8 cellular contexts compared by ENCODE assay signal in the genomic region with DNA sequence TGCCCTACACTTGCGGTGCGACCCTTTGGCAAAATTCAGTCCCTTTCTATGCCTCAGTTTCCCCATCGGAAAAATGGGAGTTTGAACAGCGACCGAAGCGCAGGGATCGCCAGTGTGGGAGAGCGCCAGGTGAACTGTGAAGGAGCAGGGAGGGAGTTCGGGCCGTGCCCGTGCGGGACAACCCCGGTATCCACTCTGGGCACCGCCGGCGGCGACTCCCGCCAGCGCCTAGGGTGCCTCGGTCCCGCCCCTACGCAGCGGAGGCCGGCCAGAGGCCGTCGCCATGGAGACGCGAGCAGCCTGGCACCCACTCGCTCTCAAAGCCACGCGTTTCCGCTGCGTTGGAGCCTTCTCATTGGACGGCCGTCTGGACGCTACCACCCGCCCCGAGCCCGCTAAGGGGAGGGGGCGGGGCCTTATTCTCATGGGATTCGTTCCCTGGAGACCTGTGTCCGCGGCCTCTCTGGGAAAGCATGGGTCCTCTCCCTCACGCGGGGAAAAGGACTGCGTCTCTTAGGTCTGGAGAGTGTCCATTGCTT. TPM values are rescaled to one million over a fixed set of nuclear protein-coding genes. Genes with fewer than 3 reads are reported as not detected.
A peak's percentile ranks its signal among the peaks of the same experiment; 100 is the strongest.
DNase-seq lines count a peak whose midpoint lies in the region; ATAC-seq and TF ChIP-seq lines count a peak whose summit lies in the region.

No MANE protein-coding gene starts in this region.

- no peaks in the 10 kb centered on the region for H3K27me3 Mint-ChIP-seq in activated CD4-positive, alpha-beta T cell treated with anti-CD3 and anti-CD28 coated beads for 36 hours

- no peaks in the 10 kb centered on the region for H3K9me3 ChIP-seq in colonic mucosa

- POLR2A ChIA-PET in activated CD4-positive, alpha-beta T cell treated with anti-CD3 and anti-CD28 coated beads for 36 hours (lab: Charles Lee), result interaction anchor here (0.6 to 1.0 kb wide), 3 partner anchors 37 to 395 kb away, joined by 3 to 5 read pairs (median 3); a partner anchor contains a TSS

- H3K9ac ChIP-seq in colonic mucosa (ENCODE audit: low read depth in 2 of 2, low read length in 2 of 2), result peak overlapping the region; percentile 72 to 88

- CTCF ChIA-PET in activated CD4-positive, alpha-beta T cell treated with anti-CD3 and anti-CD28 coated beads for 36 hours (lab: Charles Lee), result interaction anchor here (0.6 to 1.5 kb wide), 5 partner anchors 12 to 273 kb away, joined by 3 to 7 read pairs (median 3); no protein-coding TSS in a partner anchor

- DNase-seq in AML-193 (lab: John Stamatoyannopoulos, UW), result peak; percentile 95 to 96
- peak; percentile 99 for DNase-seq in NCI-H510A (lab: John Stamatoyannopoulos, UW)
- DNase-seq in activated CD4-positive, alpha-beta T cell treated with anti-CD3 and anti-CD28 coated beads for 36 hours, result peak; percentile 99
- peak; percentile 98 for DNase-seq in colonic mucosa
- DNase-seq in stimulated activated CD4-positive, alpha-beta T cell treated with anti-CD3 and anti-CD28 coated beads, Interleukin-1b, Interleukin-23, amount 100 ng/mL, for 4 hours (ENCODE audit: low read depth in 2 of 2), result peak; percentile 94

- H3K27me3 ChIP-seq in colonic mucosa (no peaks in the 10 kb centered on the region), layer of hippocampus (ENCODE audit: control insufficient read depth, insufficient read depth, low read length) (no peaks in the 10 kb centered on the region)

- intact Hi-C loops in activated CD4-positive, alpha-beta T cell treated with anti-CD3 and anti-CD28 coated beads for 36 hours (cut with DNase I, micrococcal nuclease), result loop anchor here (1.0 to 5.0 kb wide), 25 partner anchors 24 to 1116 kb away; a partner anchor contains a TSS
- intact Hi-C loops in colonic mucosa (cut with DNase I), result no loop called here

- H3K9me3 Mint-ChIP-seq in activated CD4-positive, alpha-beta T cell treated with anti-CD3 and anti-CD28 coated beads for 36 hours (ENCODE audit: low read depth), result no peaks in the 10 kb centered on the region

- TF ChIP-seq CTCF in colonic mucosa (IDR thresholded peaks at IDR 0.05), result no peak

- peak; percentile 80 for TF ChIP-seq POLR2A in GM19193 (IDR thresholded peaks at IDR 0.05; ENCODE audit: extremely low read depth, insufficient read depth, insufficient read length)

- H3K27ac Mint-ChIP-seq in activated CD4-positive, alpha-beta T cell treated with anti-CD3 and anti-CD28 coated beads for 36 hours, result peak overlapping the region; percentile 85

- peaks cover 4% of the 10 kb centered on the region for H3K4me1 ChIP-seq in colonic mucosa

- H3K4me3 Mint-ChIP-seq in activated CD4-positive, alpha-beta T cell treated with anti-CD3 and anti-CD28 coated beads for 36 hours, result peak overlapping the region; percentile 81

- H3K4me1 Mint-ChIP-seq in activated CD4-positive, alpha-beta T cell treated with anti-CD3 and anti-CD28 coated beads for 36 hours, result peaks cover 41% of the 10 kb centered on the region

- H3K27ac ChIP-seq in colonic mucosa (peak overlapping the region; percentile 89), layer of hippocampus (ENCODE audit: low read depth, low read length) (peak overlapping the region; percentile 98)

- peaks cover 6% of the 10 kb centered on the region for H3K36me3 Mint-ChIP-seq in activated CD4-positive, alpha-beta T cell treated with anti-CD3 and anti-CD28 coated beads for 36 hours (ENCODE audit: low read depth)

- H3K4me3 ChIP-seq in colonic mucosa, result peak overlapping the region; percentile 94

- peak; percentile 72 for ATAC-seq in HG03432 (IDR thresholded peaks at IDR 0.05; ENCODE audit: unreplicated experiment)
- peak; percentile 80 for ATAC-seq in activated CD4-positive, alpha-beta T cell treated with anti-CD3 and anti-CD28 coated beads for 36 hours

- H3K36me3 ChIP-seq in colonic mucosa, result no peaks in the 10 kb centered on the region

RNA-seq across cellular contexts. Expression of a gene that starts 0.7 kb away (rescaled TPM):
- total RNA-seq in activated CD4-positive, alpha-beta T cell treated with anti-CD3 and anti-CD28 coated beads for 36 hours, result 10 to 100 TPM; 70.6 to 89.5 TPM
- total RNA-seq in colonic mucosa, result 100 to 1,000 TPM; 331 to 500 TPM

RNA-seq across cellular contexts. Expression of a gene that starts 24.0 kb away (rescaled TPM):
- total RNA-seq in activated CD4-positive, alpha-beta T cell treated with anti-CD3 and anti-CD28 coated beads for 36 hours, result 10 to 100 TPM; 20.1 to 26.6 TPM
- total RNA-seq in colonic mucosa, result 10 to 100 TPM; 22.7 to 28.3 TPM

RNA-seq across cellular contexts. Expression of a gene that starts 39.4 kb away (rescaled TPM):
- total RNA-seq in activated CD4-positive, alpha-beta T cell treated with anti-CD3 and anti-CD28 coated beads for 36 hours, result 10 to 100 TPM; 10.1 to 17.4 TPM
- total RNA-seq in colonic mucosa, result 100 to 1,000 TPM in 1 of 2 donors, 10 to 100 TPM in 1; 86.0 to 202 TPM

RNA-seq across cellular contexts. Expression of a gene that starts 45.8 kb away (rescaled TPM):
- total RNA-seq in activated CD4-positive, alpha-beta T cell treated with anti-CD3 and anti-CD28 coated beads for 36 hours, result under 1 TPM; 0.73 to 0.90 TPM
- under 1 TPM; 0.77 to 0.79 TPM for total RNA-seq in colonic mucosa

Comparison
In these comparisons a context has a peak if more than half of its experiments do, and no peak if none do; other contexts are left out.
1. Peak in every context shown above with its lines: DNase-seq, ATAC-seq, H3K4me3 ChIP-seq and H3K27ac ChIP-seq.
2. RNA of a gene that starts 39.4 kb away (total RNA-seq): 86.0 to 202 TPM in colonic mucosa; 10.1 to 17.4 TPM in activated CD4-positive, alpha-beta T cell treated with anti-CD3 and anti-CD28 coated beads for 36 hours; every median in the first group is over 4 times any median in the second.